10 cellular contexts compared by ENCODE assay signal in genomic region chr11:102448869-102449224, GRCh38. TPM values are rescaled to one million over a fixed set of nuclear protein-coding genes. Genes with fewer than 3 reads are reported as not detected.
DNase-seq lines count a peak whose midpoint lies in the region; ATAC-seq lines count a peak whose summit lies in the region.
"Had no signal": no experiment of that assay in that cellular context is flagged by ENCODE, and none has a peak within 500 bp of the region (broad histone marks: within the 10 kb centered on the region; RNA-seq: fewer than 3 reads in every experiment).

No MANE protein-coding gene starts in this region.

- H3K9me3 Mint-ChIP-seq in T-helper 2 cell treated with Interferon-gamma antibody and Interleukin-4, amounts not matched to agents 5 μg/mL and 100 μg/mL, for 36 hours = peaks cover 8% of the 10 kb centered on the region
- no peaks in the 10 kb centered on the region for H3K9me3 Mint-ChIP-seq in central memory CD8-positive, alpha-beta T cell
- peaks cover 0 to under 1% of the 10 kb centered on the region in 2 donors for H3K9me3 Mint-ChIP-seq in stimulated activated naive B cell treated with anti-CD40 and anti-IgM and Interleukin-4, amounts not matched to agents 10 μg/mL and 1 μg/mL and 100 μg/mL, for 72 hours

- H3K4me3 Mint-ChIP-seq in T-helper 2 cell treated with Interferon-gamma antibody and Interleukin-4, amounts not matched to agents 5 μg/mL and 100 μg/mL, for 36 hours = peak overlapping the region; percentile 87
- H3K4me3 Mint-ChIP-seq in central memory CD8-positive, alpha-beta T cell = peak overlapping the region; percentile 95
- H3K4me3 Mint-ChIP-seq in stimulated activated naive B cell treated with anti-CD40 and anti-IgM and Interleukin-4, amounts not matched to agents 10 μg/mL and 1 μg/mL and 100 μg/mL, for 72 hours = peak overlapping the region; percentile 37 to 40

- peaks cover 65% of the 10 kb centered on the region for H3K4me1 Mint-ChIP-seq in T-helper 2 cell treated with Interferon-gamma antibody and Interleukin-4, amounts not matched to agents 5 μg/mL and 100 μg/mL, for 36 hours (ENCODE audit: low read depth)
- peaks cover 76% of the 10 kb centered on the region for H3K4me1 Mint-ChIP-seq in central memory CD8-positive, alpha-beta T cell
- peaks cover 44 to 76% of the 10 kb centered on the region in 2 donors for H3K4me1 Mint-ChIP-seq in stimulated activated naive B cell treated with anti-CD40 and anti-IgM and Interleukin-4, amounts not matched to agents 10 μg/mL and 1 μg/mL and 100 μg/mL, for 72 hours

- no peak for DNase-seq in T-helper 2 cell treated with Interferon-gamma antibody and Interleukin-4, amounts not matched to agents 5 μg/mL and 100 μg/mL, for 36 hours (ENCODE audit: low spot score)
- no peak for DNase-seq in T-helper 2 cell
- peak; percentile 33 for DNase-seq in OCI-M1 (lab: John Stamatoyannopoulos, UW)
- DNase-seq in central memory CD8-positive, alpha-beta T cell (ENCODE audit: low spot score in 2 of 2) = no peak
- DNase-seq in stimulated activated naive B cell treated with anti-CD40 and anti-IgM and Interleukin-4, amounts not matched to agents 10 μg/mL and 1 μg/mL and 100 μg/mL, for 72 hours = no peak
- no peak for DNase-seq in SK-N-DZ (ENCODE audit: low spot score)
- DNase-seq: NCI-H1092, ovary had no signal

- H3K36me3 Mint-ChIP-seq in T-helper 2 cell treated with Interferon-gamma antibody and Interleukin-4, amounts not matched to agents 5 μg/mL and 100 μg/mL, for 36 hours (ENCODE audit: low read depth) = peaks cover 71% of the 10 kb centered on the region
- H3K36me3 Mint-ChIP-seq in central memory CD8-positive, alpha-beta T cell (ENCODE audit: insufficient read depth) = peaks cover 33% of the 10 kb centered on the region
- H3K36me3 Mint-ChIP-seq in stimulated activated naive B cell treated with anti-CD40 and anti-IgM and Interleukin-4, amounts not matched to agents 10 μg/mL and 1 μg/mL and 100 μg/mL, for 72 hours = peaks cover 42 to 58% of the 10 kb centered on the region in 2 donors

- H3K27me3 Mint-ChIP-seq in T-helper 2 cell treated with Interferon-gamma antibody and Interleukin-4, amounts not matched to agents 5 μg/mL and 100 μg/mL, for 36 hours (ENCODE audit: low read depth) = no peaks in the 10 kb centered on the region
- no peaks in the 10 kb centered on the region for H3K27me3 Mint-ChIP-seq in central memory CD8-positive, alpha-beta T cell
- no peaks in the 10 kb centered on the region for H3K27me3 Mint-ChIP-seq in stimulated activated naive B cell treated with anti-CD40 and anti-IgM and Interleukin-4, amounts not matched to agents 10 μg/mL and 1 μg/mL and 100 μg/mL, for 72 hours

- no peak for ATAC-seq in central memory CD8-positive, alpha-beta T cell (replicated peaks; ENCODE audit: extremely low read depth, poor library complexity, severe bottlenecking)
- no peak for ATAC-seq in stimulated activated naive B cell treated with anti-CD40 and anti-IgM and Interleukin-4, amounts not matched to agents 10 μg/mL and 1 μg/mL and 100 μg/mL, for 72 hours (replicated peaks)
- ATAC-seq in GM21367 (IDR thresholded peaks at IDR 0.05; ENCODE audit: unreplicated experiment) (no peak), GM19395 (IDR thresholded peaks at IDR 0.05; ENCODE audit: unreplicated experiment) (no peak)

- peak overlapping the region; percentile 65 for H3K27ac Mint-ChIP-seq in T-helper 2 cell treated with Interferon-gamma antibody and Interleukin-4, amounts not matched to agents 5 μg/mL and 100 μg/mL, for 36 hours
- peak overlapping the region; percentile 22 for H3K27ac Mint-ChIP-seq in central memory CD8-positive, alpha-beta T cell (ENCODE audit: low read depth)
- peak overlapping the region; percentile 75 for H3K27ac Mint-ChIP-seq in stimulated activated naive B cell treated with anti-CD40 and anti-IgM and Interleukin-4, amounts not matched to agents 10 μg/mL and 1 μg/mL and 100 μg/mL, for 72 hours

RNA-seq across cellular contexts. Expression of gene TMEM123, which starts 3.7 kb away (rescaled TPM):
- 48.5 and 50.1 TPM in 2 replicates for polyA plus RNA-seq in SK-N-DZ (2014; cell fraction: cytosol; rRNA removed)
- polyA plus RNA-seq in SK-N-DZ (2014; cell fraction: nucleus; rRNA removed) = 22.0 and 22.5 TPM in 2 replicates

Comparison
In these comparisons a context has a peak if more than half of its experiments do, and no peak if none do; other contexts are left out.
1. H3K27ac Mint-ChIP-seq: peak in every context shown above with its lines; median percentile 75 in stimulated activated naive B cell treated with anti-CD40 and anti-IgM and Interleukin-4, amounts not matched to agents 10 μg/mL and 1 μg/mL and 100 μg/mL, for 72 hours; 65 in T-helper 2 cell treated with Interferon-gamma antibody and Interleukin-4, amounts not matched to agents 5 μg/mL and 100 μg/mL, for 36 hours; 22 in central memory CD8-positive, alpha-beta T cell.
2. H3K4me3 Mint-ChIP-seq: peak in every context shown above with its lines; median percentile 95 in central memory CD8-positive, alpha-beta T cell; 87 in T-helper 2 cell treated with Interferon-gamma antibody and Interleukin-4, amounts not matched to agents 5 μg/mL and 100 μg/mL, for 36 hours; 38 in stimulated activated naive B cell treated with anti-CD40 and anti-IgM and Interleukin-4, amounts not matched to agents 10 μg/mL and 1 μg/mL and 100 μg/mL, for 72 hours.